In the genomic region with DNA sequence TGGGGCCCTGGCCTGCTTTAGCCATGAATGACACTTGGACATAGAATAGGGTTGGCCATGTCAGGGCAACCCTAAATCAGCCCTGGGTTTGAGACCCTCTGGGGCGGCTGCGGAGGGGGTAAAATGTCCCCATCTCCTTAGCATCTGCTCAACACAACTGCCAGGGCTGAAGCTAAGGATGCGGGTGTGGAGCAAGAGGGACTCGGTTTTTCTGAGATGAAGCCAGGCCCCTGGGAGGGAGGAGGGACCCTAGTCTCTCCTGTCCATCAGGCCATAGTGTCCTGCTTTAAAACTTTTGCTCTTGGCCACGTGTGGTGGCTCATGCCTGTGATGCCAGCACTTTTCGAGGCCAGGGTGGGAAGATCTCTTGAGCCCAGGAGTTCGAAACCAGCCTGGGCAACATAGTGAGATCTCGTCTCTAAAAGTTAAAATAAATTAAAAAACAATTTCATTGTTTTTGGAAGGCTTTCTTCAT, we compare ENCODE assay signal across 1 cellular context.
TF ChIP-seq lines count a peak whose summit lies in the region.

No MANE protein-coding gene starts in this region.

TF ChIP-seq in GM12878, 131 proteins besides CTCF, POLR2A, EP300 and RAD21:
- TF ChIP-seq, protein P1, sequence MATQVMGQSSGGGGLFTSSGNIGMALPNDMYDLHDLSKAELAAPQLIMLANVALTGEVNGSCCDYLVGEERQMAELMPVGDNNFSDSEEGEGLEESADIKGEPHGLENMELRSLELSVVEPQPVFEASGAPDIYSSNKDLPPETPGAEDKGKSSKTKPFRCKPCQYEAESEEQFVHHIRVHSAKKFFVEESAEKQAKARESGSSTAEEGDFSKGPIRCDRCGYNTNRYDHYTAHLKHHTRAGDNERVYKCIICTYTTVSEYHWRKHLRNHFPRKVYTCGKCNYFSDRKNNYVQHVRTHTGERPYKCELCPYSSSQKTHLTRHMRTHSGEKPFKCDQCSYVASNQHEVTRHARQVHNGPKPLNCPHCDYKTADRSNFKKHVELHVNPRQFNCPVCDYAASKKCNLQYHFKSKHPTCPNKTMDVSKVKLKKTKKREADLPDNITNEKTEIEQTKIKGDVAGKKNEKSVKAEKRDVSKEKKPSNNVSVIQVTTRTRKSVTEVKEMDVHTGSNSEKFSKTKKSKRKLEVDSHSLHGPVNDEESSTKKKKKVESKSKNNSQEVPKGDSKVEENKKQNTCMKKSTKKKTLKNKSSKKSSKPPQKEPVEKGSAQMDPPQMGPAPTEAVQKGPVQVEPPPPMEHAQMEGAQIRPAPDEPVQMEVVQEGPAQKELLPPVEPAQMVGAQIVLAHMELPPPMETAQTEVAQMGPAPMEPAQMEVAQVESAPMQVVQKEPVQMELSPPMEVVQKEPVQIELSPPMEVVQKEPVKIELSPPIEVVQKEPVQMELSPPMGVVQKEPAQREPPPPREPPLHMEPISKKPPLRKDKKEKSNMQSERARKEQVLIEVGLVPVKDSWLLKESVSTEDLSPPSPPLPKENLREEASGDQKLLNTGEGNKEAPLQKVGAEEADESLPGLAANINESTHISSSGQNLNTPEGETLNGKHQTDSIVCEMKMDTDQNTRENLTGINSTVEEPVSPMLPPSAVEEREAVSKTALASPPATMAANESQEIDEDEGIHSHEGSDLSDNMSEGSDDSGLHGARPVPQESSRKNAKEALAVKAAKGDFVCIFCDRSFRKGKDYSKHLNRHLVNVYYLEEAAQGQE (IDR thresholded peaks at IDR 0.05; ENCODE audit: low read depth, low read length): no peak
- TF ChIP-seq TCF3 (IDR thresholded peaks at IDR 0.05; ENCODE audit: borderline replicate concordance, insufficient read depth, low read depth, low read length) (no peak), LARP7 (IDR thresholded peaks at IDR 0.05) (no peak), CBX5 (IDR thresholded peaks at IDR 0.05; ENCODE audit: low read depth) (no peak), SMC3 (IDR thresholded peaks at IDR 0.05; ENCODE audit: borderline replicate concordance, low read length) (no peak), MEF2B (IDR thresholded peaks at IDR 0.05; ENCODE audit: partially characterized antibody, poor library complexity, severe bottlenecking) (no peak), MTA2 (IDR thresholded peaks at IDR 0.05; ENCODE audit: low read depth) (no peak), FOS (IDR thresholded peaks at IDR 0.05; ENCODE audit: borderline replicate concordance, extremely low read depth, insufficient read length) (no peak), SMAD1 (IDR thresholded peaks at IDR 0.05; ENCODE audit: low read depth, partially characterized antibody) (no peak), FOXK2 (IDR thresholded peaks at IDR 0.05) (no peak), ETV6 (conservative IDR thresholded peaks at IDR 0.05 in 1 of 2, IDR thresholded peaks at IDR 0.05 in 1 of 2; ENCODE audit: borderline replicate concordance in 1 of 2, low read depth in 1 of 2) (no peak), YY1 (IDR thresholded peaks at IDR 0.05; ENCODE audit: low read depth, low read length) (no peak), NR2F1 (conservative IDR thresholded peaks at IDR 0.05) (no peak), POU2F2 (IDR thresholded peaks at IDR 0.05; ENCODE audit: borderline replicate concordance, low read depth, low read length) (no peak), NFIC (IDR thresholded peaks at IDR 0.05; ENCODE audit: low read depth, low read length) (no peak)
- TF ChIP-seq, protein P2, sequence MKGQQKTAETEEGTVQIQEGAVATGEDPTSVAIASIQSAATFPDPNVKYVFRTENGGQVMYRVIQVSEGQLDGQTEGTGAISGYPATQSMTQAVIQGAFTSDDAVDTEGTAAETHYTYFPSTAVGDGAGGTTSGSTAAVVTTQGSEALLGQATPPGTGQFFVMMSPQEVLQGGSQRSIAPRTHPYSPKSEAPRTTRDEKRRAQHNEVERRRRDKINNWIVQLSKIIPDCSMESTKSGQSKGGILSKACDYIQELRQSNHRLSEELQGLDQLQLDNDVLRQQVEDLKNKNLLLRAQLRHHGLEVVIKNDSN (IDR thresholded peaks at IDR 0.05; ENCODE audit: borderline replicate concordance, extremely low read length, insufficient read depth, low read depth, low read length): no peak
- TF ChIP-seq, protein P3, sequence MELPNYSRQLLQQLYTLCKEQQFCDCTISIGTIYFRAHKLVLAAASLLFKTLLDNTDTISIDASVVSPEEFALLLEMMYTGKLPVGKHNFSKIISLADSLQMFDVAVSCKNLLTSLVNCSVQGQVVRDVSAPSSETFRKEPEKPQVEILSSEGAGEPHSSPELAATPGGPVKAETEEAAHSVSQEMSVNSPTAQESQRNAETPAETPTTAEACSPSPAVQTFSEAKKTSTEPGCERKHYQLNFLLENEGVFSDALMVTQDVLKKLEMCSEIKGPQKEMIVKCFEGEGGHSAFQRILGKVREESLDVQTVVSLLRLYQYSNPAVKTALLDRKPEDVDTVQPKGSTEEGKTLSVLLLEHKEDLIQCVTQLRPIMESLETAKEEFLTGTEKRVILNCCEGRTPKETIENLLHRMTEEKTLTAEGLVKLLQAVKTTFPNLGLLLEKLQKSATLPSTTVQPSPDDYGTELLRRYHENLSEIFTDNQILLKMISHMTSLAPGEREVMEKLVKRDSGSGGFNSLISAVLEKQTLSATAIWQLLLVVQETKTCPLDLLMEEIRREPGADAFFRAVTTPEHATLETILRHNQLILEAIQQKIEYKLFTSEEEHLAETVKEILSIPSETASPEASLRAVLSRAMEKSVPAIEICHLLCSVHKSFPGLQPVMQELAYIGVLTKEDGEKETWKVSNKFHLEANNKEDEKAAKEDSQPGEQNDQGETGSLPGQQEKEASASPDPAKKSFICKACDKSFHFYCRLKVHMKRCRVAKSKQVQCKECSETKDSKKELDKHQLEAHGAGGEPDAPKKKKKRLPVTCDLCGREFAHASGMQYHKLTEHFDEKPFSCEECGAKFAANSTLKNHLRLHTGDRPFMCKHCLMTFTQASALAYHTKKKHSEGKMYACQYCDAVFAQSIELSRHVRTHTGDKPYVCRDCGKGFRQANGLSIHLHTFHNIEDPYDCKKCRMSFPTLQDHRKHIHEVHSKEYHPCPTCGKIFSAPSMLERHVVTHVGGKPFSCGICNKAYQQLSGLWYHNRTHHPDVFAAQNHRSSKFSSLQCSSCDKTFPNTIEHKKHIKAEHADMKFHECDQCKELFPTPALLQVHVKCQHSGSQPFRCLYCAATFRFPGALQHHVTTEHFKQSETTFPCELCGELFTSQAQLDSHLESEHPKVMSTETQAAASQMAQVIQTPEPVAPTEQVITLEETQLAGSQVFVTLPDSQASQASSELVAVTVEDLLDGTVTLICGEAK (IDR thresholded peaks at IDR 0.05; ENCODE audit: borderline replicate concordance): no peak
- TF ChIP-seq, protein P4, sequence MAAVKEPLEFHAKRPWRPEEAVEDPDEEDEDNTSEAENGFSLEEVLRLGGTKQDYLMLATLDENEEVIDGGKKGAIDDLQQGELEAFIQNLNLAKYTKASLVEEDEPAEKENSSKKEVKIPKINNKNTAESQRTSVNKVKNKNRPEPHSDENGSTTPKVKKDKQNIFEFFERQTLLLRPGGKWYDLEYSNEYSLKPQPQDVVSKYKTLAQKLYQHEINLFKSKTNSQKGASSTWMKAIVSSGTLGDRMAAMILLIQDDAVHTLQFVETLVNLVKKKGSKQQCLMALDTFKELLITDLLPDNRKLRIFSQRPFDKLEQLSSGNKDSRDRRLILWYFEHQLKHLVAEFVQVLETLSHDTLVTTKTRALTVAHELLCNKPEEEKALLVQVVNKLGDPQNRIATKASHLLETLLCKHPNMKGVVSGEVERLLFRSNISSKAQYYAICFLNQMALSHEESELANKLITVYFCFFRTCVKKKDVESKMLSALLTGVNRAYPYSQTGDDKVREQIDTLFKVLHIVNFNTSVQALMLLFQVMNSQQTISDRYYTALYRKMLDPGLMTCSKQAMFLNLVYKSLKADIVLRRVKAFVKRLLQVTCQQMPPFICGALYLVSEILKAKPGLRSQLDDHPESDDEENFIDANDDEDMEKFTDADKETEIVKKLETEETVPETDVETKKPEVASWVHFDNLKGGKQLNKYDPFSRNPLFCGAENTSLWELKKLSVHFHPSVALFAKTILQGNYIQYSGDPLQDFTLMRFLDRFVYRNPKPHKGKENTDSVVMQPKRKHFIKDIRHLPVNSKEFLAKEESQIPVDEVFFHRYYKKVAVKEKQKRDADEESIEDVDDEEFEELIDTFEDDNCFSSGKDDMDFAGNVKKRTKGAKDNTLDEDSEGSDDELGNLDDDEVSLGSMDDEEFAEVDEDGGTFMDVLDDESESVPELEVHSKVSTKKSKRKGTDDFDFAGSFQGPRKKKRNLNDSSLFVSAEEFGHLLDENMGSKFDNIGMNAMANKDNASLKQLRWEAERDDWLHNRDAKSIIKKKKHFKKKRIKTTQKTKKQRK (IDR thresholded peaks at IDR 0.05; ENCODE audit: low read depth, low read length): no peak
- TF ChIP-seq, protein P5, sequence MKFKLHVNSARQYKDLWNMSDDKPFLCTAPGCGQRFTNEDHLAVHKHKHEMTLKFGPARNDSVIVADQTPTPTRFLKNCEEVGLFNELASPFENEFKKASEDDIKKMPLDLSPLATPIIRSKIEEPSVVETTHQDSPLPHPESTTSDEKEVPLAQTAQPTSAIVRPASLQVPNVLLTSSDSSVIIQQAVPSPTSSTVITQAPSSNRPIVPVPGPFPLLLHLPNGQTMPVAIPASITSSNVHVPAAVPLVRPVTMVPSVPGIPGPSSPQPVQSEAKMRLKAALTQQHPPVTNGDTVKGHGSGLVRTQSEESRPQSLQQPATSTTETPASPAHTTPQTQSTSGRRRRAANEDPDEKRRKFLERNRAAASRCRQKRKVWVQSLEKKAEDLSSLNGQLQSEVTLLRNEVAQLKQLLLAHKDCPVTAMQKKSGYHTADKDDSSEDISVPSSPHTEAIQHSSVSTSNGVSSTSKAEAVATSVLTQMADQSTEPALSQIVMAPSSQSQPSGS (IDR thresholded peaks at IDR 0.05; ENCODE audit: low read length): no peak
- TF ChIP-seq, protein P6, sequence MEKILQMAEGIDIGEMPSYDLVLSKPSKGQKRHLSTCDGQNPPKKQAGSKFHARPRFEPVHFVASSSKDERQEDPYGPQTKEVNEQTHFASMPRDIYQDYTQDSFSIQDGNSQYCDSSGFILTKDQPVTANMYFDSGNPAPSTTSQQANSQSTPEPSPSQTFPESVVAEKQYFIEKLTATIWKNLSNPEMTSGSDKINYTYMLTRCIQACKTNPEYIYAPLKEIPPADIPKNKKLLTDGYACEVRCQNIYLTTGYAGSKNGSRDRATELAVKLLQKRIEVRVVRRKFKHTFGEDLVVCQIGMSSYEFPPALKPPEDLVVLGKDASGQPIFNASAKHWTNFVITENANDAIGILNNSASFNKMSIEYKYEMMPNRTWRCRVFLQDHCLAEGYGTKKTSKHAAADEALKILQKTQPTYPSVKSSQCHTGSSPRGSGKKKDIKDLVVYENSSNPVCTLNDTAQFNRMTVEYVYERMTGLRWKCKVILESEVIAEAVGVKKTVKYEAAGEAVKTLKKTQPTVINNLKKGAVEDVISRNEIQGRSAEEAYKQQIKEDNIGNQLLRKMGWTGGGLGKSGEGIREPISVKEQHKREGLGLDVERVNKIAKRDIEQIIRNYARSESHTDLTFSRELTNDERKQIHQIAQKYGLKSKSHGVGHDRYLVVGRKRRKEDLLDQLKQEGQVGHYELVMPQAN (conservative IDR thresholded peaks at IDR 0.05): no peak
